10 cellular contexts compared by ENCODE assay signal in the genomic region with DNA sequence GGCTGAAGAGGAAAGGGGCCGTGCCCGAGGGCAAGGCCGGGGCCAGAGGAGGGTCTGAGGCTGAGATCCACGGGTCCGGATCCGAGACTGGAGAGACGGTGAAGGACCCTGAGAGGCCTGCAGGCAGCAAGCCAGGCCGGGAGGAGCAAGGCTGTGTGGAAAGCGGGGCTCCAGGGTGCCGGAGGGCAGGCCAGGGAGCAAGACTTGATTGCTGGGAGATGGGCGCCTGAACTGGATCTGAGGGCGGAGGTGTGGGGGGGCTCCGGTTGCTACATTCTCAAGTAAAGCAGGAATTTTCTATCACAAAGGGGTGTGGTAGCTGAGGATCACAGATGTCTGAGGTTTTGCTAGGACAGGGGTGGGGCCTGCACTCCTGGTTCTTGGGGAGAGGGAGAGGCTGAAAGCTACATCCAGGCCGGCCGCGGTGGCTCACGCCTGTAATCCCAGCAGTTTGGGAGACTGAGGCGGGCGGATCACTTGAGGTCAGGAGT. TPM values are rescaled to one million over a fixed set of nuclear protein-coding genes. Genes with fewer than 3 reads are reported as not detected.
DNase-seq lines count a peak whose midpoint lies in the region; ATAC-seq and TF ChIP-seq lines count a peak whose summit lies in the region.
"Had no signal": no experiment of that assay in that cellular context is flagged by ENCODE, and none has a peak within 500 bp of the region (broad histone marks: within the 10 kb centered on the region; RNA-seq: fewer than 3 reads in every experiment).

No MANE protein-coding gene starts in this region.

- CTCF ChIA-PET in CD8-positive, alpha-beta T cell (lab: Charles Lee): interaction anchor here (1.1 to 1.3 kb wide), 2 partner anchors 9 to 13 kb away, joined by 4 to 7 read pairs; no protein-coding TSS in a partner anchor

- H3K18ac ChIP-seq in trophoblast cell (ENCODE audit: low read length): no peak overlapping the region

- H3K36me3 ChIP-seq in CD8-positive, alpha-beta T cell (ENCODE audit: insufficient read depth, low read length): no peaks in the 10 kb centered on the region
- H3K36me3 ChIP-seq in trophoblast cell (ENCODE audit: control insufficient read depth in 1 of 2, insufficient read depth in 2 of 2, low read length in 2 of 2): no peaks in the 10 kb centered on the region
- no peaks in the 10 kb centered on the region for H3K36me3 ChIP-seq in MM.1S (replicated peaks; ENCODE audit: insufficient read depth, low read length)

- H3K14ac ChIP-seq in trophoblast cell (ENCODE audit: low read length): no peak overlapping the region

- H4K20me1 ChIP-seq in MM.1S (ENCODE audit: insufficient read depth, low read length): no peaks in the 10 kb centered on the region

- no peaks in the 10 kb centered on the region for H3K9me2 ChIP-seq in MM.1S (replicated peaks; ENCODE audit: insufficient read depth, low read length)

- H3K4me1 Mint-ChIP-seq in CD8-positive, alpha-beta T cell (ENCODE audit: low read depth): peaks cover 22% of the 10 kb centered on the region

- H3K9ac ChIP-seq in trophoblast cell (ENCODE audit: low read length) (no peak overlapping the region), MM.1S (ENCODE audit: low read length) (no peak overlapping the region)

- H2AFZ ChIP-seq in trophoblast cell (ENCODE audit: insufficient read depth, low read length, poor library complexity) (no peak overlapping the region), MM.1S (ENCODE audit: low read length) (no peak overlapping the region)

- peak overlapping the region; percentile 10 for H4K8ac ChIP-seq in trophoblast cell (ENCODE audit: low read depth, low read length)

- H3K4me3 ChIP-seq in CD8-positive, alpha-beta T cell (ENCODE audit: low read depth, low read length): no peak overlapping the region
- H3K4me3 ChIP-seq in epithelial cell of esophagus (ENCODE audit: low read length) (peak overlapping the region; percentile 80), trophoblast cell (ENCODE audit: low read depth, low read length) (no peak overlapping the region), MM.1S (ENCODE audit: low read length) (no peak overlapping the region)

- no peak overlapping the region for H2AK5ac ChIP-seq in trophoblast cell (ENCODE audit: low read length)

- no peak for TF ChIP-seq CTCF in CD8-positive, alpha-beta T cell (IDR thresholded peaks at IDR 0.05)
- TF ChIP-seq CTCF in epithelial cell of esophagus (IDR thresholded peaks at IDR 0.05; ENCODE audit: insufficient read depth, low read depth, low read length, missing control alignments) (no peak), MM.1S (IDR thresholded peaks at IDR 0.05; ENCODE audit: low read length) (no peak)

- no peak overlapping the region for H3K4me2 ChIP-seq in trophoblast cell (ENCODE audit: low read length)
- H3K4me2 ChIP-seq in MM.1S (ENCODE audit: low read depth, low read length): no peak overlapping the region

- no peaks in the 10 kb centered on the region for H3K9me3 Mint-ChIP-seq in CD8-positive, alpha-beta T cell

- no peak overlapping the region for H2BK5ac ChIP-seq in trophoblast cell (ENCODE audit: low read depth, low read length, poor library complexity)

- ATAC-seq in CD8-positive, alpha-beta T cell: no peak
- no peak for ATAC-seq in GM18505 (IDR thresholded peaks at IDR 0.05; ENCODE audit: unreplicated experiment)

- DNase-seq in CD8-positive, alpha-beta T cell: no peak
- DNase-seq in LHCN-M2 (ENCODE audit: low read depth) (peak; percentile 59), epithelial cell of esophagus (ENCODE audit: low read depth) (no peak), trophoblast cell (no peak), NCI-H1105 (lab: John Stamatoyannopoulos, UW) (no peak), iPS-NIHi11 (ENCODE audit: low spot score) (no peak), MM.1S (no peak)
- DNase-seq: activated gamma-delta T cell; stimulated activated CD4-positive, alpha-beta T cell treated with anti-CD3 and anti-CD28 coated beads, Interleukin-4, amount 100 ng/mL, for 4 hours had no signal

- peak overlapping the region; percentile 49 for H3K4me3 Mint-ChIP-seq in CD8-positive, alpha-beta T cell

- intact Hi-C loops in CD8-positive, alpha-beta T cell (cut with DNase I, micrococcal nuclease): loop anchor here in 1 of 2 experiments (2.0 kb wide), 1 partner anchor 69 kb away; the partner anchor contains the start of gene CA11

- no peaks in the 10 kb centered on the region for H3K27me3 ChIP-seq in CD8-positive, alpha-beta T cell (ENCODE audit: insufficient read depth, low read length)
- no peaks in the 10 kb centered on the region for H3K27me3 ChIP-seq in trophoblast cell (ENCODE audit: insufficient read depth, low read length)
- peaks cover 61% of the 10 kb centered on the region for H3K27me3 ChIP-seq in MM.1S (replicated peaks; ENCODE audit: insufficient read depth, low read length)

- no peak overlapping the region for H3K27ac Mint-ChIP-seq in CD8-positive, alpha-beta T cell

- no CpG with 5 or more reads among the region's 19 CpGs for WGBS in trophoblast cell (ENCODE audit: extremely low coverage, insufficient coverage, insufficient read length)

- no peak overlapping the region for H2BK120ac ChIP-seq in trophoblast cell (ENCODE audit: insufficient read depth, low read length, poor library complexity)

- peaks cover 20% of the 10 kb centered on the region for H3K4me1 ChIP-seq in CD8-positive, alpha-beta T cell (ENCODE audit: insufficient read depth, low read length)
- H3K4me1 ChIP-seq in trophoblast cell (ENCODE audit: control insufficient read depth in 1 of 2, insufficient read depth in 2 of 2, low read length in 2 of 2) (peaks cover 13 to 20% of the 10 kb centered on the region in 2 experiments), MM.1S (ENCODE audit: low read length) (peaks cover 8% of the 10 kb centered on the region; the same call in 1 of the 2 replicates)

- H3F3A ChIP-seq in MM.1S (ENCODE audit: insufficient read depth, low read length): no peaks in the 10 kb centered on the region

- H2BK12ac ChIP-seq in trophoblast cell (ENCODE audit: low read length): no peak overlapping the region

- POLR2A ChIA-PET in CD8-positive, alpha-beta T cell (lab: Charles Lee): interaction anchor here (0.8 kb wide), 1 partner anchor 10 kb away, joined by 4 read pairs; no protein-coding TSS in a partner anchor

- H4K12ac ChIP-seq in trophoblast cell (ENCODE audit: low read depth, low read length): peak overlapping the region; percentile 58

- H3K23ac ChIP-seq in trophoblast cell (ENCODE audit: low read length): no peak overlapping the region

- no peak for TF ChIP-seq POLR2A in GM18505 (IDR thresholded peaks at IDR 0.05; ENCODE audit: borderline replicate concordance, extremely low read depth, insufficient read depth, insufficient read length)

- H3K9me3 ChIP-seq in CD8-positive, alpha-beta T cell (ENCODE audit: low read length): no peaks in the 10 kb centered on the region
- peaks cover 2% of the 10 kb centered on the region for H3K9me3 ChIP-seq in trophoblast cell (ENCODE audit: insufficient read depth, low read depth, low read length)
- H3K9me3 ChIP-seq in MM.1S (replicated peaks; ENCODE audit: insufficient read depth, low read length): no peaks in the 10 kb centered on the region

- H3K27ac ChIP-seq in CD8-positive, alpha-beta T cell (ENCODE audit: low read depth, low read length): no peak overlapping the region
- H3K27ac ChIP-seq in trophoblast cell (ENCODE audit: low read depth, low read length) (no peak overlapping the region), MM.1S (ENCODE audit: low read length) (no peak overlapping the region)

- no peaks in the 10 kb centered on the region for H3K27me3 Mint-ChIP-seq in CD8-positive, alpha-beta T cell (ENCODE audit: low read depth)

- H3K79me1 ChIP-seq in trophoblast cell (ENCODE audit: low read length): peaks cover 8% of the 10 kb centered on the region

- peaks cover 2% of the 10 kb centered on the region for H3K36me3 Mint-ChIP-seq in CD8-positive, alpha-beta T cell

- no peak overlapping the region for H4K91ac ChIP-seq in trophoblast cell (ENCODE audit: low read depth, low read length)

- H3K79me2 ChIP-seq in trophoblast cell (ENCODE audit: control insufficient read depth, insufficient read depth, low read length, poor library complexity) (peaks cover 6% of the 10 kb centered on the region), MM.1S (ENCODE audit: low read length) (no peaks in the 10 kb centered on the region)

- no peak overlapping the region for H3K4ac ChIP-seq in trophoblast cell (ENCODE audit: low read depth, low read length)

RNA-seq across cellular contexts. Expression of gene MAMSTR, which starts 3.8 kb away (rescaled TPM):
- under 1 TPM; 0.17 to 0.65 TPM for total RNA-seq in CD8-positive, alpha-beta T cell
- 2.4 and 3.5 TPM in 2 replicates for total RNA-seq in LHCN-M2 (2014; rRNA removed)
- 3.1 TPM for polyA plus RNA-seq in LHCN-M2 (2012)
- 0.82 and 0.86 TPM in 2 replicates for polyA plus RNA-seq in trophoblast cell (2013)

RNA-seq across cellular contexts. Expression of gene FUT2, which starts 20.0 kb away (rescaled TPM):
- not detected for total RNA-seq in CD8-positive, alpha-beta T cell
- not detected in 2 replicates for total RNA-seq in LHCN-M2 (2014; rRNA removed)
- 0.51 TPM for polyA plus RNA-seq in LHCN-M2 (2012)
- polyA plus RNA-seq in trophoblast cell (2013): not detected in 2 replicates

RNA-seq across cellular contexts. Expression of gene RASIP1, which starts 24.7 kb away (rescaled TPM):
- total RNA-seq in CD8-positive, alpha-beta T cell: 1 to 10 TPM in 1 of 2 experiments, under 1 TPM in 1; 0.64 to 1.1 TPM
- total RNA-seq in LHCN-M2 (2014; rRNA removed): 0.11 and 0.26 TPM in 2 replicates
- not detected for polyA plus RNA-seq in LHCN-M2 (2012)
- polyA plus RNA-seq in trophoblast cell (2013): 0.53 and 0.64 TPM in 2 replicates

RNA-seq across cellular contexts. Expression of gene IZUMO1, which starts 31.0 kb away (rescaled TPM):
- not detected for total RNA-seq in CD8-positive, alpha-beta T cell
- total RNA-seq in LHCN-M2 (2014; rRNA removed): not detected in 2 replicates
- polyA plus RNA-seq in LHCN-M2 (2012): not detected
- 0.08 and 0.10 TPM in 2 replicates for polyA plus RNA-seq in trophoblast cell (2013)

RNA-seq across cellular contexts. Expression of gene FUT1, which starts 36.7 kb away (rescaled TPM):
- total RNA-seq in CD8-positive, alpha-beta T cell: not detected
- not detected in 2 replicates for total RNA-seq in LHCN-M2 (2014; rRNA removed)
- polyA plus RNA-seq in LHCN-M2 (2012): not detected
- 0.71 and 0.79 TPM in 2 replicates for polyA plus RNA-seq in trophoblast cell (2013)
